In genomic region chr15:82748315-82748714, GRCh38 we compare ENCODE assay signal across 27 cellular contexts. TPM values are rescaled to one million over a fixed set of nuclear protein-coding genes. Genes with fewer than 3 reads are reported as not detected.
"Had no signal": no experiment of that assay in that cellular context is flagged by ENCODE, and none has a peak within 500 bp of the region (broad histone marks: within the 10 kb centered on the region; RNA-seq: fewer than 3 reads in every experiment).

No MANE protein-coding gene starts in this region.

- DNase-seq: activated CD8-positive, alpha-beta memory T cell treated with anti-CD3 and anti-CD28 coated beads for 24 hours; activated CD8-positive, alpha-beta memory T cell treated with anti-CD3 and anti-CD28 coated beads, Interleukin-2, amount 50 U/mL, for 4 hours; activated gamma-delta T cell; activated T-cell treated with anti-CD3 and anti-CD28 coated beads, Interleukin-2, amount 50 U/mL, for 48 hours; cerebellar nuclear complex; endodermal cell; esophagus squamous epithelium; gastrocnemius medialis; head of caudate nucleus; left cardiac atrium; midbrain; posterior cingulate gyrus; small intestine; stimulated activated CD4-positive, alpha-beta T cell treated with anti-CD3 and anti-CD28 coated beads, Interleukin-2, amount 100 ng/mL, for 24 hours; stomach; transverse colon; uterus had no signal

- ATAC-seq: activated naive CD4-positive, alpha-beta T cell treated with anti-CD3 and anti-CD28 coated beads, Interleukin-2, amount 50 U/mL, for 72 hours; gastrocnemius medialis; left cardiac atrium; sciatic nerve; stimulated activated effector memory CD8-positive, alpha-beta T cell treated with anti-CD3 and anti-CD28 coated beads, Interleukin-12 subunit alpha, Interleukin-12 subunit beta, amount 100 ng/mL, for 72 hours; WTC11 had no signal

- H3K4me3 ChIP-seq: coronary artery, esophagus squamous epithelium, gastrocnemius medialis, stomach, suprapubic skin, transverse colon, uterus had no signal

- FAIRE-seq: bronchial epithelial cell, small intestine had no signal

- H3K27ac ChIP-seq: coronary artery, esophagus squamous epithelium, stomach, suprapubic skin, transverse colon, uterus had no signal

- H3K27me3 ChIP-seq: esophagus squamous epithelium, gastrocnemius medialis, stomach, suprapubic skin, transverse colon, uterus had no signal

- H3K36me3 ChIP-seq: gastrocnemius medialis, transverse colon, uterus had no signal

- H3K9me3 Mint-ChIP-seq: activated naive CD4-positive, alpha-beta T cell treated with anti-CD3 and anti-CD28 coated beads, Interleukin-2, amount 50 U/mL, for 72 hours; endodermal cell; stimulated activated effector memory CD8-positive, alpha-beta T cell treated with anti-CD3 and anti-CD28 coated beads, Interleukin-12 subunit alpha, Interleukin-12 subunit beta, amount 100 ng/mL, for 72 hours; WTC11 had no signal

- H3K4me3 Mint-ChIP-seq: endodermal cell; stimulated activated effector memory CD8-positive, alpha-beta T cell treated with anti-CD3 and anti-CD28 coated beads, Interleukin-12 subunit alpha, Interleukin-12 subunit beta, amount 100 ng/mL, for 72 hours had no signal

- H3K9me3 ChIP-seq: esophagus squamous epithelium, gastrocnemius medialis, stomach, suprapubic skin, transverse colon, uterus had no signal

- H3K27ac Mint-ChIP-seq: endodermal cell; stimulated activated effector memory CD8-positive, alpha-beta T cell treated with anti-CD3 and anti-CD28 coated beads, Interleukin-12 subunit alpha, Interleukin-12 subunit beta, amount 100 ng/mL, for 72 hours; WTC11 had no signal

RNA-seq across cellular contexts. Expression of gene AP3B2, which starts 38.6 kb away (rescaled TPM):
- total RNA-seq: bronchial epithelial cell had no signal

RNA-seq across cellular contexts. Expression of gene FSD2, which starts 57.6 kb away (rescaled TPM):
- total RNA-seq: activated naive CD4-positive, alpha-beta T cell treated with anti-CD3 and anti-CD28 coated beads, Interleukin-2, amount 50 U/mL, for 72 hours; bronchial epithelial cell; endodermal cell; esophagus squamous epithelium; omental fat pad; renal cortical epithelial cell; sciatic nerve; transverse colon; uterus; WTC11 had no signal
- polyA plus RNA-seq: neural cell had no signal
